ENCODE assay signal across 1 cellular context in genomic region chr13:45464687-45465453, GRCh38.
TF ChIP-seq lines count a peak whose summit lies in the region.

Gene COG3 (plus strand): TSS chr13:45464939. CDS start chr13:45465037, 98 bp downstream.

TF ChIP-seq in HepG2, 621 proteins besides CTCF, POLR2A, EP300 and RAD21 (continued from another document and continues in another):
- TF ChIP-seq, protein P1, sequence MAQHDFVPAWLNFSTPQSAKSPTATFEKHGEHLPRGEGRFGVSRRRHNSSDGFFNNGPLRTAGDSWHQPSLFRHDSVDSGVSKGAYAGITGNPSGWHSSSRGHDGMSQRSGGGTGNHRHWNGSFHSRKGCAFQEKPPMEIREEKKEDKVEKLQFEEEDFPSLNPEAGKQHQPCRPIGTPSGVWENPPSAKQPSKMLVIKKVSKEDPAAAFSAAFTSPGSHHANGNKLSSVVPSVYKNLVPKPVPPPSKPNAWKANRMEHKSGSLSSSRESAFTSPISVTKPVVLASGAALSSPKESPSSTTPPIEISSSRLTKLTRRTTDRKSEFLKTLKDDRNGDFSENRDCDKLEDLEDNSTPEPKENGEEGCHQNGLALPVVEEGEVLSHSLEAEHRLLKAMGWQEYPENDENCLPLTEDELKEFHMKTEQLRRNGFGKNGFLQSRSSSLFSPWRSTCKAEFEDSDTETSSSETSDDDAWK (CRISPR knock-in tag; IDR thresholded peaks at IDR 0.05) = no peak
- TF ChIP-seq ZNF670 (CRISPR knock-in tag; IDR thresholded peaks at IDR 0.05; ENCODE audit: borderline replicate concordance) (peak; percentile 95), ZNF432 (CRISPR knock-in tag; IDR thresholded peaks at IDR 0.05; ENCODE audit: borderline replicate concordance) (no peak), ZNF343 (CRISPR knock-in tag; IDR thresholded peaks at IDR 0.05) (no peak; the same call in 1 of the 2 replicates), GZF1 (CRISPR knock-in tag; IDR thresholded peaks at IDR 0.05) (no peak), ZSCAN30 (CRISPR knock-in tag; IDR thresholded peaks at IDR 0.05) (no peak), FLYWCH1 (CRISPR knock-in tag; IDR thresholded peaks at IDR 0.05) (no peak), ZNF30 (CRISPR knock-in tag; IDR thresholded peaks at IDR 0.05) (no peak; the same call in 1 of the 2 replicates), CAMTA2 (CRISPR knock-in tag; IDR thresholded peaks at IDR 0.05; ENCODE audit: borderline replicate concordance) (no peak), ZNF20 (CRISPR knock-in tag; IDR thresholded peaks at IDR 0.05) (no peak), EZH2 (conservative IDR thresholded peaks at IDR 0.05; ENCODE audit: low read depth, low read length) (no peak), JUND (CRISPR knock-in tag; IDR thresholded peaks at IDR 0.05) (0 out of 2 replicates have a peak, but pooled peaks have one; percentile 41), LBX2 (CRISPR knock-in tag; IDR thresholded peaks at IDR 0.05; ENCODE audit: borderline replicate concordance) (no peak; the same call in 1 of the 2 replicates), ZFP36L1 (CRISPR knock-in tag; IDR thresholded peaks at IDR 0.05) (no peak), HNRNPLL (IDR thresholded peaks at IDR 0.05; ENCODE audit: low read depth, low read length, poor library complexity, severe bottlenecking) (peak; percentile 48), AHDC1 (CRISPR knock-in tag; IDR thresholded peaks at IDR 0.05; ENCODE audit: borderline replicate concordance) (peak; percentile 73), ZNF430 (CRISPR knock-in tag; IDR thresholded peaks at IDR 0.05) (peak; percentile 85; the same call in 1 of the 2 replicates), NCOA5 (CRISPR knock-in tag; IDR thresholded peaks at IDR 0.05) (no peak), NFAT5 (CRISPR knock-in tag; IDR thresholded peaks at IDR 0.05) (peak; percentile 18), PAXIP1 (CRISPR knock-in tag; conservative IDR thresholded peaks at IDR 0.05) (peak; percentile 41), PRPF4 (IDR thresholded peaks at IDR 0.05; ENCODE audit: low read depth, low read length, poor library complexity, severe bottlenecking) (peak; percentile 52), MTF2 (CRISPR knock-in tag; IDR thresholded peaks at IDR 0.05; ENCODE audit: borderline replicate concordance) (no peak), SNAPC5 (CRISPR knock-in tag; IDR thresholded peaks at IDR 0.05; ENCODE audit: borderline replicate concordance) (no peak), RBM39 (IDR thresholded peaks at IDR 0.05; ENCODE audit: low read depth, low read length, poor library complexity, severe bottlenecking) (peak; percentile 48), ZNF577 (CRISPR knock-in tag; IDR thresholded peaks at IDR 0.05; ENCODE audit: borderline replicate concordance, low read depth) (no peak), HNF4A (CRISPR knock-in tag; IDR thresholded peaks at IDR 0.05) (no peak), HOXA5 (CRISPR knock-in tag; IDR thresholded peaks at IDR 0.05) (no peak; the same call in 1 of the 2 replicates), ZNF775 (CRISPR knock-in tag; IDR thresholded peaks at IDR 0.05; ENCODE audit: borderline replicate concordance) (no peak), ZNF496 (CRISPR knock-in tag; IDR thresholded peaks at IDR 0.05; ENCODE audit: insufficient replicate concordance) (no peak), GFI1 (CRISPR knock-in tag; IDR thresholded peaks at IDR 0.05; ENCODE audit: borderline replicate concordance) (peak; percentile 60; the same call in 1 of the 2 replicates), HNRNPH1 (optimal IDR thresholded peaks at IDR 0.05; ENCODE audit: low read depth, low read length) (no peak), TGIF2 (CRISPR knock-in tag; IDR thresholded peaks at IDR 0.05) (0 out of 2 replicates have a peak, but pooled peaks have one; percentile 22), NR1H2 (CRISPR knock-in tag; IDR thresholded peaks at IDR 0.05; ENCODE audit: borderline replicate concordance, low read depth) (no peak), ZNF546 (CRISPR knock-in tag; conservative IDR thresholded peaks at IDR 0.05) (0 out of 2 replicates have a peak, but pooled peaks have one; percentile 21), TBP (CRISPR knock-in tag; IDR thresholded peaks at IDR 0.05) (no peak), ZC3H13 (CRISPR knock-in tag; IDR thresholded peaks at IDR 0.05) (peak; percentile 76), ZNF556 (CRISPR knock-in tag; IDR thresholded peaks at IDR 0.05; ENCODE audit: borderline replicate concordance) (no peak), ZNF460 (CRISPR knock-in tag; IDR thresholded peaks at IDR 0.05; ENCODE audit: borderline replicate concordance) (peak; percentile 42; the same call in 1 of the 2 replicates), ZNF263 (CRISPR knock-in tag; IDR thresholded peaks at IDR 0.05) (no peak), RARA (CRISPR knock-in tag; IDR thresholded peaks at IDR 0.05) (peak; percentile 45), ZSCAN29 (CRISPR knock-in tag; conservative IDR thresholded peaks at IDR 0.05) (no peak), ZNF773 (CRISPR knock-in tag; IDR thresholded peaks at IDR 0.05; ENCODE audit: borderline replicate concordance) (0 out of 2 replicates have a peak, but pooled peaks have one; percentile 9)
- TF ChIP-seq, protein P2, sequence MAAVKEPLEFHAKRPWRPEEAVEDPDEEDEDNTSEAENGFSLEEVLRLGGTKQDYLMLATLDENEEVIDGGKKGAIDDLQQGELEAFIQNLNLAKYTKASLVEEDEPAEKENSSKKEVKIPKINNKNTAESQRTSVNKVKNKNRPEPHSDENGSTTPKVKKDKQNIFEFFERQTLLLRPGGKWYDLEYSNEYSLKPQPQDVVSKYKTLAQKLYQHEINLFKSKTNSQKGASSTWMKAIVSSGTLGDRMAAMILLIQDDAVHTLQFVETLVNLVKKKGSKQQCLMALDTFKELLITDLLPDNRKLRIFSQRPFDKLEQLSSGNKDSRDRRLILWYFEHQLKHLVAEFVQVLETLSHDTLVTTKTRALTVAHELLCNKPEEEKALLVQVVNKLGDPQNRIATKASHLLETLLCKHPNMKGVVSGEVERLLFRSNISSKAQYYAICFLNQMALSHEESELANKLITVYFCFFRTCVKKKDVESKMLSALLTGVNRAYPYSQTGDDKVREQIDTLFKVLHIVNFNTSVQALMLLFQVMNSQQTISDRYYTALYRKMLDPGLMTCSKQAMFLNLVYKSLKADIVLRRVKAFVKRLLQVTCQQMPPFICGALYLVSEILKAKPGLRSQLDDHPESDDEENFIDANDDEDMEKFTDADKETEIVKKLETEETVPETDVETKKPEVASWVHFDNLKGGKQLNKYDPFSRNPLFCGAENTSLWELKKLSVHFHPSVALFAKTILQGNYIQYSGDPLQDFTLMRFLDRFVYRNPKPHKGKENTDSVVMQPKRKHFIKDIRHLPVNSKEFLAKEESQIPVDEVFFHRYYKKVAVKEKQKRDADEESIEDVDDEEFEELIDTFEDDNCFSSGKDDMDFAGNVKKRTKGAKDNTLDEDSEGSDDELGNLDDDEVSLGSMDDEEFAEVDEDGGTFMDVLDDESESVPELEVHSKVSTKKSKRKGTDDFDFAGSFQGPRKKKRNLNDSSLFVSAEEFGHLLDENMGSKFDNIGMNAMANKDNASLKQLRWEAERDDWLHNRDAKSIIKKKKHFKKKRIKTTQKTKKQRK (IDR thresholded peaks at IDR 0.05; ENCODE audit: low read length) = no peak
- TF ChIP-seq, protein P3, sequence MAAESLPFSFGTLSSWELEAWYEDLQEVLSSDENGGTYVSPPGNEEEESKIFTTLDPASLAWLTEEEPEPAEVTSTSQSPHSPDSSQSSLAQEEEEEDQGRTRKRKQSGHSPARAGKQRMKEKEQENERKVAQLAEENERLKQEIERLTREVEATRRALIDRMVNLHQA (CRISPR knock-in tag; IDR thresholded peaks at IDR 0.05) = no peak
